In genomic region chr6:156687875-156688549, GRCh38 we compare ENCODE assay signal across 1 cellular context.
TF ChIP-seq lines count a peak whose summit lies in the region.

No MANE protein-coding gene starts in this region.

TF ChIP-seq in HepG2, 621 proteins besides CTCF, POLR2A, EP300 and RAD21 (continued from another document):
- TF ChIP-seq ZNF782 (CRISPR knock-in tag; IDR thresholded peaks at IDR 0.05; ENCODE audit: borderline replicate concordance), result peak; percentile 68; the same call in 1 of the 2 replicates
- no peak for TF ChIP-seq ZNF850 (CRISPR knock-in tag; conservative IDR thresholded peaks at IDR 0.05)
- TF ChIP-seq HDAC2 (CRISPR knock-in tag; IDR thresholded peaks at IDR 0.05), result 0 out of 2 replicates have a peak, but pooled peaks have one; percentile 14
